ENCODE assay signal across 8 cellular contexts in genomic region chr1:218521414-218522169, GRCh38.
A peak's percentile ranks its signal among the peaks of the same experiment; 100 is the strongest.
DNase-seq lines count a peak whose midpoint lies in the region; ATAC-seq lines count a peak whose summit lies in the region.

No MANE protein-coding gene starts in this region.

- DNase-seq in NCI-H748 (lab: John Stamatoyannopoulos, UW; ENCODE audit: unreplicated experiment), result peak; percentile 61
- DNase-seq in NCI-H748 treated with DMSO at 0.1 percent for 48 hours (lab: John Stamatoyannopoulos, UW), result no peak
- peak; percentile 84 for DNase-seq in NCI-H69 (lab: John Stamatoyannopoulos, UW)
- peak; percentile 36 to 48 for DNase-seq in activated T-cell treated with anti-CD3 and anti-CD28 coated beads, Interleukin-2, amount 50 U/mL, for 48 hours
- DNase-seq in left cardiac atrium, result peak; percentile 35
- peak; percentile 9 to 28 (median 22) for DNase-seq in stimulated activated CD4-positive, alpha-beta T cell treated with anti-CD3 and anti-CD28 coated beads, Interleukin-1b, Interleukin-23, amount 100 ng/mL, for 24 hours (ENCODE audit: low read depth in 4 of 4, low spot score in 1 of 4)
- no peak for DNase-seq in NCI-H446 treated with DMSO at 0.1 percent for 48 hours (lab: John Stamatoyannopoulos, UW)

- ATAC-seq in HG02678 (IDR thresholded peaks at IDR 0.05; ENCODE audit: unreplicated experiment) (peak; percentile 77), left cardiac atrium (peak; percentile 27 to 54)

- intact Hi-C loops in left cardiac atrium (cut with DNase I), result loop anchor here (5.0 to 10.0 kb wide), 2 partner anchors 177 to 179 kb away; partner anchors contain the start of gene TGFB2 (in 1 of the 2)

Comparison
In these comparisons a context has a peak if more than half of its experiments do, and no peak if none do; other contexts are left out.
1. DNase-seq: peak in NCI-H748 (single experiment), NCI-H69 (single experiment), activated T-cell treated with anti-CD3 and anti-CD28 coated beads, Interleukin-2, amount 50 U/mL, for 48 hours (2 of 2), left cardiac atrium (single experiment) and stimulated activated CD4-positive, alpha-beta T cell treated with anti-CD3 and anti-CD28 coated beads, Interleukin-1b, Interleukin-23, amount 100 ng/mL, for 24 hours (4 of 4); none in NCI-H748 treated with DMSO at 0.1 percent for 48 hours (single experiment) and NCI-H446 treated with DMSO at 0.1 percent for 48 hours (single experiment).